8 cellular contexts compared by ENCODE assay signal in genomic region chr13:23433171-23434153, GRCh38. TPM values are rescaled to one million over a fixed set of nuclear protein-coding genes. Genes with fewer than 3 reads are reported as not detected.
DNase-seq lines count a peak whose midpoint lies in the region; ATAC-seq and TF ChIP-seq lines count a peak whose summit lies in the region.

Gene SACS, minus strand, starts transcription at chr13:23433702. Its CDS starts 22,463 bp downstream, at chr13:23411239.

- no peak for TF ChIP-seq CTCF in choroid plexus epithelial cell (conservative IDR thresholded peaks at IDR 0.05; ENCODE audit: low read depth, low read length)
- no peak for TF ChIP-seq CTCF in smooth muscle cell (IDR thresholded peaks at IDR 0.05; ENCODE audit: borderline replicate concordance, insufficient read depth, poor library complexity, severe bottlenecking)

- H3K4me3 ChIP-seq in choroid plexus epithelial cell (ENCODE audit: low read depth, low read length) (peak within 1 kb of the TSS; percentile 74), smooth muscle cell (peak within 1 kb of the TSS; percentile 58)

- no peaks in the 10 kb centered on the region for H3K9me3 ChIP-seq in smooth muscle cell (replicated peaks; ENCODE audit: low read depth)

- no peaks in the 10 kb centered on the region for H3K27me3 ChIP-seq in smooth muscle cell (ENCODE audit: low read depth)

- H3K36me3 ChIP-seq in smooth muscle cell (ENCODE audit: low read depth): no peaks in the 10 kb centered on the region

- H3K4me1 ChIP-seq in smooth muscle cell (ENCODE audit: low read depth): peaks cover 31% of the 10 kb centered on the region

- peak within 1 kb of the TSS; percentile 70 for H2AFZ ChIP-seq in smooth muscle cell (ENCODE audit: low read depth)

- ATAC-seq in HG03280 (IDR thresholded peaks at IDR 0.05; ENCODE audit: unreplicated experiment): no peak
- ATAC-seq in GM19035 (IDR thresholded peaks at IDR 0.05; ENCODE audit: unreplicated experiment): no peak

- 4% methylated on average over 26 of the region's 26 CpGs for WGBS in smooth muscle cell (ENCODE audit: low lambda C conversion rate)

- peak within 1 kb of the TSS; percentile 84 for H3K4me2 ChIP-seq in smooth muscle cell

- peak; percentile 12 for DNase-seq in GOT3 (lab: John Stamatoyannopoulos, UW)
- peak; percentile 77 to 85 for DNase-seq in NCI-H524 (lab: John Stamatoyannopoulos, UW)
- peak; percentile 47 for DNase-seq in choroid plexus epithelial cell (ENCODE audit: low read depth)
- DNase-seq in islet precursor cell: peak; percentile 81
- DNase-seq in smooth muscle cell (lab: John Stamatoyannopoulos, UW; ENCODE audit: unreplicated experiment): no peak
- no peak for DNase-seq in NAMALWA (ENCODE audit: low spot score)

- H3K27ac ChIP-seq in smooth muscle cell (ENCODE audit: low read depth): peak within 1 kb of the TSS; percentile 40

- H3K79me2 ChIP-seq in smooth muscle cell (ENCODE audit: low read depth): no peaks in the 10 kb centered on the region

- H3K9ac ChIP-seq in smooth muscle cell (ENCODE audit: low read depth): peak within 1 kb of the TSS; percentile 64

- no peaks in the 10 kb centered on the region for H4K20me1 ChIP-seq in smooth muscle cell (ENCODE audit: low read depth)

- no peaks in the 10 kb centered on the region for H3F3A ChIP-seq in smooth muscle cell (ENCODE audit: low read depth)

RNA-seq across cellular contexts. Expression of gene SACS, which starts in this region (rescaled TPM):
- total RNA-seq in smooth muscle cell: 40.9 and 48.7 TPM in 2 replicates
- polyA plus RNA-seq in smooth muscle cell: 4.4 and 5.3 TPM in 2 replicates

Comparison
In these comparisons a context has a peak if more than half of its experiments do, and no peak if none do; other contexts are left out.
1. DNase-seq: peak in GOT3 (single experiment), NCI-H524 (2 of 2), choroid plexus epithelial cell (single experiment) and islet precursor cell (single experiment); none in smooth muscle cell (single experiment) and NAMALWA (single experiment).